In genomic region chr2:53964987-53965687, GRCh38 we compare ENCODE assay signal across 14 cellular contexts. TPM values are rescaled to one million over a fixed set of nuclear protein-coding genes. Genes with fewer than 3 reads are reported as not detected.
DNase-seq lines count a peak whose midpoint lies in the region; ATAC-seq and TF ChIP-seq lines count a peak whose summit lies in the region.
"Had no signal": no experiment of that assay in that cellular context is flagged by ENCODE, and none has a peak within 500 bp of the region (broad histone marks: within the 10 kb centered on the region; RNA-seq: fewer than 3 reads in every experiment).

No MANE protein-coding gene starts in this region.

- H2BK120ac ChIP-seq in trophoblast cell (ENCODE audit: insufficient read depth, low read length, poor library complexity): no peak overlapping the region

- peaks cover 5% of the 10 kb centered on the region; the same call in 1 of the 2 replicates for H3K36me3 ChIP-seq in RWPE2 (ENCODE audit: low read depth)
- H3K36me3 ChIP-seq in endocrine pancreas (ENCODE audit: control insufficient read depth, insufficient read depth, low read length): no peaks in the 10 kb centered on the region
- no peaks in the 10 kb centered on the region for H3K36me3 ChIP-seq in trophoblast cell (ENCODE audit: control insufficient read depth in 1 of 2, insufficient read depth in 2 of 2, low read length in 2 of 2)
- H3K36me3 ChIP-seq: neutrophil had no signal

- no peaks in the 10 kb centered on the region for H3K9me3 Mint-ChIP-seq in activated naive CD4-positive, alpha-beta T cell treated with anti-CD3 and anti-CD28 coated beads, Interleukin-2, amount 50 U/mL, for 24 hours

- no peak overlapping the region for H3K14ac ChIP-seq in trophoblast cell (ENCODE audit: low read length)

- H3K9me3 ChIP-seq in RWPE2 (ENCODE audit: severe bottlenecking) (no peaks in the 10 kb centered on the region), endocrine pancreas (ENCODE audit: control insufficient read depth, low read length) (no peaks in the 10 kb centered on the region), trophoblast cell (ENCODE audit: insufficient read depth, low read depth, low read length) (peaks cover 1% of the 10 kb centered on the region)
- H3K9me3 ChIP-seq: neutrophil had no signal

- no peaks in the 10 kb centered on the region for H3K27me3 ChIP-seq in RWPE2 (ENCODE audit: insufficient read depth, poor library complexity, severe bottlenecking)
- H3K27me3 ChIP-seq in endocrine pancreas (ENCODE audit: control insufficient read depth, insufficient read depth, low read length): no peaks in the 10 kb centered on the region
- no peaks in the 10 kb centered on the region for H3K27me3 ChIP-seq in trophoblast cell (ENCODE audit: insufficient read depth, low read length)
- H3K27me3 ChIP-seq: neutrophil had no signal

- H3K27ac ChIP-seq in RWPE2 (ENCODE audit: poor library complexity, severe bottlenecking): peak overlapping the region; percentile 25
- H3K27ac ChIP-seq in trophoblast cell (ENCODE audit: low read depth, low read length): no peak overlapping the region

- H3K18ac ChIP-seq in trophoblast cell (ENCODE audit: low read length): peak overlapping the region; percentile 45

- H4K8ac ChIP-seq in trophoblast cell (ENCODE audit: low read depth, low read length): no peak overlapping the region

- H2BK12ac ChIP-seq in trophoblast cell (ENCODE audit: low read length): no peak overlapping the region

- H3K9ac ChIP-seq in endocrine pancreas (ENCODE audit: control insufficient read depth, insufficient read depth, low read length) (no peak overlapping the region), trophoblast cell (ENCODE audit: low read length) (no peak overlapping the region)

- H2AFZ ChIP-seq in trophoblast cell (ENCODE audit: insufficient read depth, low read length, poor library complexity): no peak overlapping the region

- ATAC-seq in RWPE2 (ENCODE audit: low read depth) (no peak), GM21360 (IDR thresholded peaks at IDR 0.05; ENCODE audit: unreplicated experiment) (no peak)

- no peak for DNase-seq in activated naive CD4-positive, alpha-beta T cell treated with Interleukin-2 at 50 U/mL for 16 hours
- DNase-seq in RWPE2 (ENCODE audit: low spot score): no peak
- no peak for DNase-seq in trophoblast cell
- no peak for DNase-seq in NCI-H1105 treated with DMSO at 0.1 percent for 48 hours (lab: John Stamatoyannopoulos, UW)
- no peak for DNase-seq in SHP77 (lab: John Stamatoyannopoulos, UW)
- DNase-seq: activated T-cell treated with anti-CD3 and anti-CD28 coated beads for 4 hours; GOT3; NCI-H2029 treated with DMSO at 0.1 percent for 48 hours; NCI-H526 treated with DMSO at 0.1 percent for 48 hours; stimulated activated CD4-positive, alpha-beta T cell treated with anti-CD3 and anti-CD28 coated beads, Interleukin-4, amount 100 ng/mL, for 24 hours had no signal

- peaks cover 8% of the 10 kb centered on the region for H3K79me1 ChIP-seq in trophoblast cell (ENCODE audit: low read length)

- H3K4me2 ChIP-seq in trophoblast cell (ENCODE audit: low read length): no peak overlapping the region

- no peaks in the 10 kb centered on the region for H3K27me3 Mint-ChIP-seq in activated naive CD4-positive, alpha-beta T cell treated with anti-CD3 and anti-CD28 coated beads, Interleukin-2, amount 50 U/mL, for 24 hours

- peak overlapping the region; percentile 3 for H3K27ac Mint-ChIP-seq in activated naive CD4-positive, alpha-beta T cell treated with anti-CD3 and anti-CD28 coated beads, Interleukin-2, amount 50 U/mL, for 24 hours

- no peak overlapping the region for H4K91ac ChIP-seq in trophoblast cell (ENCODE audit: low read depth, low read length)

- H3K4me3 Mint-ChIP-seq in activated naive CD4-positive, alpha-beta T cell treated with anti-CD3 and anti-CD28 coated beads, Interleukin-2, amount 50 U/mL, for 24 hours: peak overlapping the region; percentile 31

- peak overlapping the region; percentile 33 for H3K4ac ChIP-seq in trophoblast cell (ENCODE audit: low read depth, low read length)

- H3K4me3 ChIP-seq in RWPE2 (ENCODE audit: severe bottlenecking) (no peak overlapping the region), endocrine pancreas (ENCODE audit: control insufficient read depth, insufficient read depth, low read length) (peak overlapping the region; percentile 34), trophoblast cell (ENCODE audit: low read depth, low read length) (no peak overlapping the region)

- H3K4me1 Mint-ChIP-seq in activated naive CD4-positive, alpha-beta T cell treated with anti-CD3 and anti-CD28 coated beads, Interleukin-2, amount 50 U/mL, for 24 hours: peaks cover 83% of the 10 kb centered on the region

- no CpG with 5 or more reads among the region's 11 CpGs for WGBS in trophoblast cell (ENCODE audit: extremely low coverage, insufficient coverage, insufficient read length)

- H3K23ac ChIP-seq in trophoblast cell (ENCODE audit: low read length): no peak overlapping the region

- no peak for TF ChIP-seq CTCF in RWPE2 (IDR thresholded peaks at IDR 0.05; ENCODE audit: poor library complexity, severe bottlenecking)

- H3K4me1 ChIP-seq in RWPE2 (ENCODE audit: insufficient read depth, poor library complexity, severe bottlenecking) (peaks cover 40% of the 10 kb centered on the region), endocrine pancreas (ENCODE audit: control insufficient read depth, insufficient read depth, low read length) (peaks cover 13% of the 10 kb centered on the region), trophoblast cell (ENCODE audit: control insufficient read depth in 1 of 2, insufficient read depth in 2 of 2, low read length in 2 of 2) (peaks cover 4 to 8% of the 10 kb centered on the region in 2 experiments)

- H3K36me3 Mint-ChIP-seq in activated naive CD4-positive, alpha-beta T cell treated with anti-CD3 and anti-CD28 coated beads, Interleukin-2, amount 50 U/mL, for 24 hours: peaks cover 12% of the 10 kb centered on the region

- no peak overlapping the region for H2AK5ac ChIP-seq in trophoblast cell (ENCODE audit: low read length)

- H4K12ac ChIP-seq in trophoblast cell (ENCODE audit: low read depth, low read length): peak overlapping the region; percentile 75

- H3K79me2 ChIP-seq in trophoblast cell (ENCODE audit: control insufficient read depth, insufficient read depth, low read length, poor library complexity): peaks cover 35% of the 10 kb centered on the region

- no peak overlapping the region for H2BK5ac ChIP-seq in trophoblast cell (ENCODE audit: low read depth, low read length, poor library complexity)

RNA-seq across cellular contexts. Expression of gene PSME4, which starts 5.7 kb away (rescaled TPM):
- 49.3 and 49.5 TPM in 2 replicates for polyA plus RNA-seq in trophoblast cell (2013)
